In the genomic region with DNA sequence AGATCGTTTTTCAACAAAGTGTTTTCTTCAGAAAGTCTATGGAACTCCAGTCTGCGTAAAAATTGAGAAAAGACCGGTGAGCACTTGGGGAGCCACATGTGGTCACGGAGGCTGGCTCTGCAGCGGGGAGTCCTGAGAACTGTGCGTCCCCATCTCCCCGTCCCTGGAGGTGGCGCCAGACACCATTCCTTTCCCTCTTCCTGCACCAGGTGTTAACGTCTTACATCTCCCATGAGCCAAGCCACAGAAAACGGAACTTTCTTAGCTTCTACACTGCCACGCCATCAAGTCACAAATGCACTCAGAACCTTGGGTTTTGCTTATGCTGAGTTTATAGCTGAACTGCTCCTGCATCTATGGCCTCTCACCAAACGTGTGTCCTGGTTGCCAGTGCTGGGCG, we compare ENCODE assay signal across 8 cellular contexts.
DNase-seq lines count a peak whose midpoint lies in the region; ATAC-seq and TF ChIP-seq lines count a peak whose summit lies in the region.

No MANE protein-coding gene starts in this region.

- ATAC-seq in HG03095 (IDR thresholded peaks at IDR 0.05; ENCODE audit: unreplicated experiment) (peak; percentile 69), RWPE2 (ENCODE audit: low read depth) (peak; percentile 64; the same call in 2 of the 3 replicates)

- peak; percentile 46 for TF ChIP-seq CTCF in RWPE2 (IDR thresholded peaks at IDR 0.05; ENCODE audit: poor library complexity, severe bottlenecking)
- peak; percentile 45 for TF ChIP-seq CTCF in cardiac fibroblast (IDR thresholded peaks at IDR 0.05; ENCODE audit: low read depth, low read length)

- H3K9me3 ChIP-seq in RWPE2 (ENCODE audit: severe bottlenecking) = no peaks in the 10 kb centered on the region

- H3K4me3 ChIP-seq in RWPE2 (ENCODE audit: severe bottlenecking) = no peak overlapping the region
- no peak overlapping the region for H3K4me3 ChIP-seq in cardiac fibroblast (replicated peaks in 1 of 2; ENCODE audit: low read depth in 2 of 2, low read length in 2 of 2)

- H3K27ac ChIP-seq in RWPE2 (ENCODE audit: poor library complexity, severe bottlenecking) = no peak overlapping the region

- DNase-seq in SIG-M5 treated with dmso at 0.1 percent for 504 hours (lab: John Stamatoyannopoulos, UW; ENCODE audit: unreplicated experiment) (peak; percentile 33), SIG-M5 (lab: John Stamatoyannopoulos, UW) (no peak), RWPE2 (ENCODE audit: low spot score) (no peak), cardiac fibroblast (ENCODE audit: low read depth in 2 of 2) (peak; percentile 33 to 42), retina (peak; percentile 47), mesenteric fat pad (ENCODE audit: low spot score) (no peak), kidney glomerular epithelial cell (lab: John Stamatoyannopoulos, UW) (no peak)

- no peaks in the 10 kb centered on the region for H3K27me3 ChIP-seq in RWPE2 (ENCODE audit: insufficient read depth, poor library complexity, severe bottlenecking)

- no peaks in the 10 kb centered on the region for H3K4me1 ChIP-seq in RWPE2 (ENCODE audit: insufficient read depth, poor library complexity, severe bottlenecking)

- peaks cover 4% of the 10 kb centered on the region; the same call in 1 of the 2 replicates for H3K36me3 ChIP-seq in RWPE2 (ENCODE audit: low read depth)

Comparison
In these comparisons a context has a peak if more than half of its experiments do, and no peak if none do; other contexts are left out.
1. DNase-seq: peak in SIG-M5 treated with dmso at 0.1 percent for 504 hours (single experiment), cardiac fibroblast (2 of 2) and retina (single experiment); none in SIG-M5 (single experiment), RWPE2 (single experiment), mesenteric fat pad (single experiment) and kidney glomerular epithelial cell (single experiment).